Comparison of ENCODE assay signal across 37 cellular contexts in genomic region chr7:140347218-140347617, GRCh38. TPM values are rescaled to one million over a fixed set of nuclear protein-coding genes. Genes with fewer than 3 reads are reported as not detected.
"Had no signal": no experiment of that assay in that cellular context is flagged by ENCODE, and none has a peak within 500 bp of the region (broad histone marks: within the 10 kb centered on the region; RNA-seq: fewer than 3 reads in every experiment).

No MANE protein-coding gene starts in this region.

- H3K27ac Mint-ChIP-seq: activated B cell treated with CpG ODN at 0.5 μM for 24 hours; activated CD8-positive, alpha-beta T cell treated with anti-CD3 and anti-CD28 coated beads for 36 hours; activated naive CD8-positive, alpha-beta T cell; activated T-helper 17 cell treated with anti-CD3 and anti-CD28 coated beads, Interleukin-2, amount 50 U/mL, for 72 hours; T-helper 1 cell treated with Interleukin-12 subunit alpha and Interleukin-12 subunit beta and Interleukin-4 antibody, amounts not matched to agents 30 μg/mL and 1 μg/mL, for 36 hours had no signal

- ATAC-seq: activated CD4-positive, CD25-positive, alpha-beta regulatory T cell treated with anti-CD3 and anti-CD28 coated beads, Interleukin-2, amount 50 U/mL, for 24 hours; activated CD8-positive, alpha-beta T cell treated with anti-CD3 and anti-CD28 coated beads for 36 hours; activated T-cell treated with anti-CD3 and anti-CD28 coated beads, Interleukin-2, amount 50 U/mL, for 4 hours; activated T-helper 17 cell treated with anti-CD3 and anti-CD28 coated beads, Interleukin-2, amount 50 U/mL, for 72 hours; body of pancreas; gastroesophageal sphincter; heart right ventricle had no signal

- H3K4me1 ChIP-seq: body of pancreas, breast epithelium, esophagus squamous epithelium had no signal

- H3K4me3 Mint-ChIP-seq: activated B cell treated with CpG ODN at 0.5 μM for 24 hours; activated CD8-positive, alpha-beta T cell treated with anti-CD3 and anti-CD28 coated beads for 36 hours; activated naive CD8-positive, alpha-beta T cell; activated T-cell treated with anti-CD3 and anti-CD28 coated beads, Interleukin-2, amount 50 U/mL, for 4 hours; activated T-helper 17 cell treated with anti-CD3 and anti-CD28 coated beads, Interleukin-2, amount 50 U/mL, for 72 hours; T-helper 1 cell treated with Interleukin-12 subunit alpha and Interleukin-12 subunit beta and Interleukin-4 antibody, amounts not matched to agents 30 μg/mL and 1 μg/mL, for 36 hours; T-helper 2 cell treated with Interferon-gamma antibody and Interleukin-4, amounts not matched to agents 5 μg/mL and 100 μg/mL, for 36 hours had no signal

- H3K27me3 Mint-ChIP-seq: activated B cell treated with CpG ODN at 0.5 μM for 24 hours; activated CD8-positive, alpha-beta T cell treated with anti-CD3 and anti-CD28 coated beads for 36 hours; activated naive CD8-positive, alpha-beta T cell; activated T-helper 17 cell treated with anti-CD3 and anti-CD28 coated beads, Interleukin-2, amount 50 U/mL, for 72 hours had no signal

- H3K9me3 ChIP-seq: body of pancreas, breast epithelium, colonic mucosa, esophagus squamous epithelium, gastroesophageal sphincter, heart right ventricle had no signal

- H3K4me3 ChIP-seq: body of pancreas, breast epithelium, cardiac muscle cell, colonic mucosa, esophagus squamous epithelium, gastroesophageal sphincter, heart right ventricle had no signal

- H3K27ac ChIP-seq: body of pancreas, breast epithelium, cardiac muscle cell, colonic mucosa, epithelial cell of prostate, esophagus squamous epithelium, gastroesophageal sphincter, heart right ventricle, WERI-Rb-1 had no signal

- H3K36me3 ChIP-seq: breast epithelium, colonic mucosa had no signal

- H3K27me3 ChIP-seq: body of pancreas, breast epithelium, cardiac muscle cell, colonic mucosa, esophagus squamous epithelium, gastroesophageal sphincter, heart right ventricle had no signal

- DNase-seq: activated B cell treated with CpG ODN at 0.5 μM for 24 hours; activated CD4-positive, alpha-beta T cell treated with anti-CD3 and anti-CD28 coated beads for 48 hours; activated CD4-positive, alpha-beta T cell treated with anti-CD3 and anti-CD28 coated beads, Interleukin-2, amount 50 U/mL, for 1 hour; activated CD4-positive, alpha-beta T cell treated with anti-CD3 and anti-CD28 coated beads, Interleukin-2, amount 50 U/mL, for 48 hours; activated CD8-positive, alpha-beta memory T cell treated with anti-CD3 and anti-CD28 coated beads for 24 hours; activated CD8-positive, alpha-beta T cell treated with anti-CD3 and anti-CD28 coated beads for 36 hours; activated effector memory CD4-positive, alpha-beta T cell treated with Interleukin-2 at 50 U/mL for 16 hours; activated gamma-delta T cell treated with Interleukin-2 at 50 U/mL for 16 hours; activated naive CD4-positive, alpha-beta T cell treated with anti-CD3 and anti-CD28 coated beads, Interleukin-2, amount 50 U/mL, for 16 hours; activated naive CD4-positive, alpha-beta T cell treated with Interleukin-2 at 50 U/mL for 16 hours; activated T-cell treated with anti-CD3 and anti-CD28 coated beads, Interleukin-2, amount 50 U/mL, for 4 hours; amygdala; aorta; body of pancreas; central memory CD4-positive, alpha-beta T cell; cerebellar nuclear complex; colonic mucosa; effector CD8-positive, alpha-beta T cell; esophagus squamous epithelium; foreskin melanocyte; heart right ventricle; T1000; WERI-Rb-1 had no signal

- FAIRE-seq: endometrium, endothelial cell of umbilical vein had no signal

RNA-seq across cellular contexts. Expression of gene RAB19, which starts 56.6 kb away (rescaled TPM):
- total RNA-seq: aorta, endothelial cell of umbilical vein, fibroblast of lung, fibroblast of villous mesenchyme, gastroesophageal sphincter, glomerular endothelial cell, heart right ventricle had no signal
- polyA plus RNA-seq: aorta, endothelial cell of umbilical vein, fibroblast of lung, heart right ventricle had no signal
